Comparison of ENCODE assay signal across 30 cellular contexts in genomic region chr16:66841366-66841765, GRCh38. TPM values are rescaled to one million over a fixed set of nuclear protein-coding genes. Genes with fewer than 3 reads are reported as not detected.
"Had no signal": no experiment of that assay in that cellular context is flagged by ENCODE, and none has a peak within 500 bp of the region (broad histone marks: within the 10 kb centered on the region; RNA-seq: fewer than 3 reads in every experiment).

No MANE protein-coding gene starts in this region.

- H3K4me3 Mint-ChIP-seq: immature natural killer cell; natural killer cell; stimulated activated naive CD8-positive, alpha-beta T cell treated with anti-CD3 and anti-CD28 coated beads, Interleukin-15, amount 100 ng/mL, for 72 hours had no signal

- H3K27ac Mint-ChIP-seq: immature natural killer cell; natural killer cell; progenitor cell of endocrine pancreas; stimulated activated naive CD8-positive, alpha-beta T cell treated with anti-CD3 and anti-CD28 coated beads, Interleukin-15, amount 100 ng/mL, for 72 hours had no signal

- H3K36me3 Mint-ChIP-seq: natural killer cell had no signal

- H3K9me3 Mint-ChIP-seq: natural killer cell; stimulated activated naive CD8-positive, alpha-beta T cell treated with anti-CD3 and anti-CD28 coated beads, Interleukin-15, amount 100 ng/mL, for 72 hours had no signal

- ATAC-seq: foreskin keratinocyte; gastroesophageal sphincter; heart right ventricle; left ventricle myocardium superior; lower lobe of right lung; natural killer cell; stimulated activated naive CD8-positive, alpha-beta T cell treated with anti-CD3 and anti-CD28 coated beads, Interleukin-15, amount 100 ng/mL, for 72 hours had no signal

- DNase-seq: dermis blood vessel endothelial cell; effector memory CD4-positive, alpha-beta T cell; foreskin keratinocyte; glutamatergic neuron; heart right ventricle; hippocampal formation; immature natural killer cell; islet precursor cell; kidney glomerular epithelial cell; left ventricle myocardium superior; lower lobe of right lung; natural killer cell; occipital lobe; spleen; stimulated activated naive CD4-positive, alpha-beta T cell; stimulated activated naive CD8-positive, alpha-beta T cell treated with anti-CD3 and anti-CD28 coated beads, Interleukin-15, amount 100 ng/mL, for 72 hours; thyroid gland; trophoblast cell had no signal

RNA-seq across cellular contexts. Expression of gene CA7, which starts 2.8 kb away (rescaled TPM):
- total RNA-seq: chondrocyte, dermis blood vessel endothelial cell, endothelial cell of umbilical vein, fibroblast of lung, foreskin keratinocyte, gastroesophageal sphincter, heart right ventricle, left ventricle myocardium superior, lower lobe of right lung, mesenteric fat pad, natural killer cell, occipital lobe, progenitor cell of endocrine pancreas, spleen, subcutaneous adipose tissue, temporal lobe, ureter, vagina had no signal

RNA-seq across cellular contexts. Expression of gene TERB1, which starts 40.0 kb away (rescaled TPM):
- total RNA-seq: chondrocyte, endothelial cell of umbilical vein, epithelial cell of proximal tubule, esophagus muscularis mucosa, left ventricle myocardium superior, lower lobe of right lung, mesenteric fat pad, progenitor cell of endocrine pancreas, vagina had no signal
